In the genomic region with DNA sequence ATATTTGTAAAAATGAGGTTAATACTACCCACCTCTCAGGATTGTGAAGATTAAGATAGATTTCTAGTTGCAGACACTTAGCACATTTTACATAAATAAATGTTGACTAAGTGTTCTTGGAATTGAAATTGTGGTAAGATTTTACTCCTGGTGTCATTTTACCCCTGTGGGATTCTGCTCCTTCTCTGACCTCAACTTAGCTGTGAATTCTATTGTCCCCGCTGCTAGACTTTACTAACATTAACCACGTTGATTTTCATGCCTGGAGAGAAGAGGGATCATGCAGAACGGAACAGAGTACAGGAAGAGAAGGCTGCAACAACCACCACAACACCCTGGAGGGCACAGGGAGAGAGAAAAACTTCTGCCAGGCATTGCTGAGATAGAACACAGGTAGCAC, we compare ENCODE assay signal across 21 cellular contexts. TPM values are rescaled to one million over a fixed set of nuclear protein-coding genes. Genes with fewer than 3 reads are reported as not detected.
A peak's percentile ranks its signal among the peaks of the same experiment; 100 is the strongest.
DNase-seq lines count a peak whose midpoint lies in the region; ATAC-seq, FAIRE-seq and TF ChIP-seq lines count a peak whose summit lies in the region.
"Had no signal": no experiment of that assay in that cellular context is flagged by ENCODE, and none has a peak within 500 bp of the region (broad histone marks: within the 10 kb centered on the region; RNA-seq: fewer than 3 reads in every experiment).

No MANE protein-coding gene starts in this region.

- no peaks in the 10 kb centered on the region; the same call in 1 of the 2 replicates for H4K20me1 ChIP-seq in GM23338 (replicated peaks; ENCODE audit: insufficient read depth)

- H3K27me3 Mint-ChIP-seq in GM23338 (ENCODE audit: insufficient read depth, low read depth, poor library complexity) (peaks cover 16% of the 10 kb centered on the region), WTC11 (ENCODE audit: low read depth) (no peaks in the 10 kb centered on the region)

- H3K4me1 ChIP-seq in GM23338 (ENCODE audit: insufficient read depth) (peaks cover 16% of the 10 kb centered on the region), parathyroid adenoma (peaks cover 25% of the 10 kb centered on the region)

- DNase-seq in GM23338 (ENCODE audit: low spot score) (no peak), WTC11 (ENCODE audit: low spot score) (no peak), fibroblast of peridontal ligament (ENCODE audit: extremely low read depth) (peak; percentile 3), cardiac septum (ENCODE audit: low spot score) (no peak), GM12892 (ENCODE audit: insufficient read length) (no peak)
- DNase-seq in activated CD4-positive, alpha-beta T cell treated with anti-CD3 and anti-CD28 coated beads, Interleukin-2, amount 50 U/mL, for 1 hour, result no peak
- no peak for DNase-seq in activated CD8-positive, alpha-beta memory T cell treated with anti-CD3 and anti-CD28 coated beads, Interleukin-2, amount 50 U/mL, for 4 hours
- DNase-seq: COR-L47, HFFc6, KBM-7, MM.1S, NCI-H1105 treated with DMSO at 0.1 percent for 48 hours, NCI-H187, NCI-H510A, Peyer's patch, Right ventricle myocardium superior had no signal

- H3K9me2 ChIP-seq in GM23338 (ENCODE audit: insufficient read depth), result peaks cover 4% of the 10 kb centered on the region; the same call in 1 of the 2 replicates

- intact Hi-C loops in cardiac septum (cut with DNase I), result no loop called here

- H3K27ac ChIP-seq in GM23338 (ENCODE audit: low read depth), result no peak overlapping the region
- H3K27ac ChIP-seq in parathyroid adenoma, result peak overlapping the region; percentile 83
- H3K27ac ChIP-seq: C4-2B, Peyer's patch had no signal

- H3K36me3 Mint-ChIP-seq in GM23338 (ENCODE audit: low read depth) (peaks cover 20% of the 10 kb centered on the region), WTC11 (peaks cover 8% of the 10 kb centered on the region)

- H3K27ac Mint-ChIP-seq in GM23338 (no peak overlapping the region), WTC11 (peak overlapping the region; percentile 81)
- H3K27ac Mint-ChIP-seq: HFFc6 had no signal

- TF ChIP-seq POLR2A in GM12892 (IDR thresholded peaks at IDR 0.05; ENCODE audit: low read depth, low read length), result no peak

- H3K9ac ChIP-seq in parathyroid adenoma, result no peak overlapping the region

- CTCF ChIA-PET in WTC11 (lab: Charles Lee), result interaction anchor here (1.9 kb wide), 1 partner anchor 9 kb away, joined by 4 read pairs; no protein-coding TSS in a partner anchor

- H2AFZ ChIP-seq in GM23338, result 0 out of 2 replicates have a peak overlapping the region, but pooled peaks have one; percentile 6
- peak overlapping the region; percentile 90 for H2AFZ ChIP-seq in parathyroid adenoma

- POLR2A ChIA-PET in WTC11 (lab: Charles Lee), result no interaction called here

- H3K36me3 ChIP-seq in GM23338 (ENCODE audit: insufficient read depth) (0 out of 2 replicates have a peak, but pooled peaks cover 3% of the 10 kb centered on the region), parathyroid adenoma (ENCODE audit: control insufficient read depth, insufficient read depth, low read length) (no peaks in the 10 kb centered on the region)
- H3K36me3 ChIP-seq: Peyer's patch had no signal

- no peak overlapping the region; the same call in 1 of the 2 replicates for H3K4me2 ChIP-seq in GM23338
- H3K4me2 ChIP-seq in parathyroid adenoma (ENCODE audit: low read length), result no peak overlapping the region

- H3K9me3 Mint-ChIP-seq in GM23338 (peaks cover 5% of the 10 kb centered on the region; the same call in 2 of the 3 replicates), WTC11 (0 out of 2 replicates have a peak, but pooled peaks cover 5% of the 10 kb centered on the region)
- H3K9me3 Mint-ChIP-seq: HFFc6 had no signal

- peaks cover 5% of the 10 kb centered on the region for H3F3A ChIP-seq in GM23338 (replicated peaks; ENCODE audit: low read depth)

- peaks cover 24% of the 10 kb centered on the region for H3K4me1 Mint-ChIP-seq in GM23338
- peaks cover 21% of the 10 kb centered on the region for H3K4me1 Mint-ChIP-seq in WTC11

- H3K9me3 ChIP-seq in parathyroid adenoma (ENCODE audit: control insufficient read depth, low read length), result no peaks in the 10 kb centered on the region
- H3K9me3 ChIP-seq: Peyer's patch had no signal

- H3K27me3 ChIP-seq in GM23338 (ENCODE audit: insufficient read depth) (no peaks in the 10 kb centered on the region), parathyroid adenoma (ENCODE audit: control insufficient read depth, insufficient read depth, low read length) (no peaks in the 10 kb centered on the region)
- H3K27me3 ChIP-seq: Peyer's patch had no signal

- ATAC-seq in GM23338 (no peak), WTC11 (no peak)

- no peaks in the 10 kb centered on the region for H3K79me2 ChIP-seq in GM23338 (replicated peaks; ENCODE audit: insufficient read depth)
- H3K79me2 ChIP-seq in parathyroid adenoma, result peaks cover 5% of the 10 kb centered on the region

- H3K4me3 Mint-ChIP-seq in GM23338, result no peak overlapping the region; the same call in 2 of the 3 replicates
- no peak overlapping the region; the same call in 1 of the 2 replicates for H3K4me3 Mint-ChIP-seq in WTC11
- H3K4me3 Mint-ChIP-seq: HFFc6 had no signal

- no peak for FAIRE-seq in GM12892 (lab: Jason Lieb, UNC)
- FAIRE-seq: G401.6, GM12891, GM19239 had no signal

- TF ChIP-seq CTCF in GM23338 (conservative IDR thresholded peaks at IDR 0.05; ENCODE audit: low read depth in 2 of 2) (no peak), WTC11 (IDR thresholded peaks at IDR 0.05) (no peak), parathyroid adenoma (IDR thresholded peaks at IDR 0.05) (no peak)

- H3K4me3 ChIP-seq in GM23338, result no peak overlapping the region
- H3K4me3 ChIP-seq in parathyroid adenoma (ENCODE audit: low read depth, low read length), result peak overlapping the region; percentile 3
- H3K4me3 ChIP-seq: Peyer's patch had no signal

TF ChIP-seq in GM23338, 12 proteins besides CTCF, POLR2A, EP300 and RAD21 (continues in another document):
- TF ChIP-seq EZH2 (IDR thresholded peaks at IDR 0.05; ENCODE audit: low read depth, unreplicated experiment) (no peak), CREB1 (CRISPR knock-in tag; IDR thresholded peaks at IDR 0.05; ENCODE audit: low read depth) (no peak), NANOG (IDR thresholded peaks at IDR 0.05; ENCODE audit: borderline replicate concordance) (no peak), ZNF114 (CRISPR knock-in tag; IDR thresholded peaks at IDR 0.05) (no peak)
- TF ChIP-seq, protein P1, sequence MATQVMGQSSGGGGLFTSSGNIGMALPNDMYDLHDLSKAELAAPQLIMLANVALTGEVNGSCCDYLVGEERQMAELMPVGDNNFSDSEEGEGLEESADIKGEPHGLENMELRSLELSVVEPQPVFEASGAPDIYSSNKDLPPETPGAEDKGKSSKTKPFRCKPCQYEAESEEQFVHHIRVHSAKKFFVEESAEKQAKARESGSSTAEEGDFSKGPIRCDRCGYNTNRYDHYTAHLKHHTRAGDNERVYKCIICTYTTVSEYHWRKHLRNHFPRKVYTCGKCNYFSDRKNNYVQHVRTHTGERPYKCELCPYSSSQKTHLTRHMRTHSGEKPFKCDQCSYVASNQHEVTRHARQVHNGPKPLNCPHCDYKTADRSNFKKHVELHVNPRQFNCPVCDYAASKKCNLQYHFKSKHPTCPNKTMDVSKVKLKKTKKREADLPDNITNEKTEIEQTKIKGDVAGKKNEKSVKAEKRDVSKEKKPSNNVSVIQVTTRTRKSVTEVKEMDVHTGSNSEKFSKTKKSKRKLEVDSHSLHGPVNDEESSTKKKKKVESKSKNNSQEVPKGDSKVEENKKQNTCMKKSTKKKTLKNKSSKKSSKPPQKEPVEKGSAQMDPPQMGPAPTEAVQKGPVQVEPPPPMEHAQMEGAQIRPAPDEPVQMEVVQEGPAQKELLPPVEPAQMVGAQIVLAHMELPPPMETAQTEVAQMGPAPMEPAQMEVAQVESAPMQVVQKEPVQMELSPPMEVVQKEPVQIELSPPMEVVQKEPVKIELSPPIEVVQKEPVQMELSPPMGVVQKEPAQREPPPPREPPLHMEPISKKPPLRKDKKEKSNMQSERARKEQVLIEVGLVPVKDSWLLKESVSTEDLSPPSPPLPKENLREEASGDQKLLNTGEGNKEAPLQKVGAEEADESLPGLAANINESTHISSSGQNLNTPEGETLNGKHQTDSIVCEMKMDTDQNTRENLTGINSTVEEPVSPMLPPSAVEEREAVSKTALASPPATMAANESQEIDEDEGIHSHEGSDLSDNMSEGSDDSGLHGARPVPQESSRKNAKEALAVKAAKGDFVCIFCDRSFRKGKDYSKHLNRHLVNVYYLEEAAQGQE (IDR thresholded peaks at IDR 0.05; ENCODE audit: unreplicated experiment), result no peak

TF ChIP-seq in WTC11, 78 proteins besides CTCF, POLR2A, EP300 and RAD21:
- TF ChIP-seq, protein P2, sequence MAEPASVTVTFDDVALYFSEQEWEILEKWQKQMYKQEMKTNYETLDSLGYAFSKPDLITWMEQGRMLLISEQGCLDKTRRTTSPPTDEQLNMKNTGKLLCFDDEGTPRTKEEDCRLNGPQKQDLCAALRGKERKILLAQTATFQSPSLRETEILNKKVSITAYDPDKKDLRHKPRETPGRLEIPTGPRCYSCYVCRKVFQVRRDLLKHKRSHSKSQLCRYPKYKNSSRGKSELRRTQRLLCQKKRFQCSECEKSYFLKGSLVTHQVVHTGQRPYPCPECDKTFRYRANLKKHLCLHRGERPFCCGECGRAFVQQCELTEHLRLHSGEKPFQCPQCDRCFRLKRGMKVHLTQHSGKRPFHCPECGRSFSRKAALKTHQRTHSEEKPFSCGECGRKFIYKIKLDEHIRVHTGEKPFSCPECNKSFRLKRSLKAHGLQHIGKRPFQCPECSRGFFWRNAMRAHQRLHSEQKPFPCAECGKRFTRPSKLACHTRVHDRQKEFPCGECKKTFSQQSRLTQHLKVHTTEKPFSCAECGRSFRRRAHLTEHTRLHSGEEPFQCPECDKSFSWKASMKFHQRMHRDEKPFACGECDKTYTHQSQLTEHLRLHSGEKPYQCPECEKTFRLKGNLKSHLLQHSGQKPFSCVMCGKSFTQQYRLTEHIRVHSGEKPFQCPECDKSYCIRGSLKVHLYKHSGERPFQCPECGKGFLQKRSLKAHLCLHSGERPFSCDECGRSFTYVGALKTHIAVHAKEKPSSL (CRISPR knock-in tag; conservative IDR thresholded peaks at IDR 0.05), result no peak

RNA-seq across cellular contexts. Expression of a gene that starts 2.1 kb away (rescaled TPM):
- 58.0 and 68.0 TPM in 2 replicates for total RNA-seq in GM23338 (2014; rRNA removed; shearing (Covaris generic))
- 39.4 and 46.8 TPM in 2 replicates for polyA plus RNA-seq in GM23338 (2016; fragmentation: Nextera tagmentation; extraction: Ambion mirVana)
- total RNA-seq in WTC11 (2021) (52.8 to 58.5 TPM (median 57.0 TPM) in 3 replicates), cardiac septum (9.6 TPM)
- 6.9 TPM for polyA plus RNA-seq in GM12892 (2012; ENCODE audit: missing spikeins)
